ENCODE assay signal across 11 cellular contexts in genomic region chr17:8377422-8377821, GRCh38. TPM values are rescaled to one million over a fixed set of nuclear protein-coding genes. Genes with fewer than 3 reads are reported as not detected.
DNase-seq lines count a peak whose midpoint lies in the region; ATAC-seq and TF ChIP-seq lines count a peak whose summit lies in the region.
"Had no signal": no experiment of that assay in that cellular context is flagged by ENCODE, and none has a peak within 500 bp of the region (broad histone marks: within the 10 kb centered on the region; RNA-seq: fewer than 3 reads in every experiment).

No MANE protein-coding gene starts in this region.

- TF ChIP-seq RAD21 in HCT116 (IDR thresholded peaks at IDR 0.05; ENCODE audit: low read depth), result no peak

- H3K4me2 ChIP-seq in BLaER1 treated with 17β-estradiol and CSF1 and Interleukin-3, amounts not matched to agents 10 nM and 100 nM, result peak overlapping the region; percentile 78 to 98 (median 93); a peak in 18 of 22 replicates
- peak overlapping the region; percentile 87 for H3K4me2 ChIP-seq in HCT116 (ENCODE audit: low read length)
- no peak overlapping the region for H3K4me2 ChIP-seq in mesendoderm (ENCODE audit: low read length)

- peak overlapping the region in 1 of 10 experiments; percentile 76; a peak in 1 of 20 replicates for H3K4me3 ChIP-seq in BLaER1 treated with 17β-estradiol and CSF1 and Interleukin-3, amounts not matched to agents 10 nM and 100 nM
- H3K4me3 ChIP-seq in HCT116 (replicated peaks in 1 of 2; ENCODE audit: low read depth in 1 of 2, low read length in 2 of 2) (no peak overlapping the region), mesendoderm (ENCODE audit: low read length) (no peak overlapping the region)
- no peak overlapping the region for H3K4me3 ChIP-seq in naive thymus-derived CD4-positive, alpha-beta T cell (ENCODE audit: low read length)

- peak overlapping the region in 5 of 11 experiments; percentile 79 to 89 (median 81); a peak in 5 of 22 replicates for H3K27ac ChIP-seq in BLaER1 treated with 17β-estradiol and CSF1 and Interleukin-3, amounts not matched to agents 10 nM and 100 nM
- H3K27ac ChIP-seq in HCT116 (ENCODE audit: low read depth, low read length) (peak overlapping the region; percentile 80; the same call in 1 of the 2 replicates), mesendoderm (ENCODE audit: low read depth, low read length) (no peak overlapping the region)
- H3K27ac ChIP-seq in naive thymus-derived CD4-positive, alpha-beta T cell (ENCODE audit: low read depth, low read length), result peak overlapping the region; percentile 80

- H3K9me3 ChIP-seq in BLaER1 treated with 17β-estradiol and CSF1 and Interleukin-3, amounts not matched to agents 10 nM and 100 nM (replicated peaks in 1 of 11), result peaks cover 0 to 6% (median 0%) of the 10 kb centered on the region in 11 experiments; a peak in 2 of 22 replicates
- H3K9me3 ChIP-seq in HCT116 (ENCODE audit: control insufficient read depth in 1 of 2, insufficient read depth in 1 of 2, low read depth in 1 of 2, low read length in 2 of 2), result no peaks in the 10 kb centered on the region
- H3K9me3 ChIP-seq in naive thymus-derived CD4-positive, alpha-beta T cell (ENCODE audit: control insufficient read depth in 2 of 3, low read length in 3 of 3), result no peaks in the 10 kb centered on the region

- peaks cover 53 to 69% (median 57%) of the 10 kb centered on the region in 11 experiments for H3K36me3 ChIP-seq in BLaER1 treated with 17β-estradiol and CSF1 and Interleukin-3, amounts not matched to agents 10 nM and 100 nM
- H3K36me3 ChIP-seq in HCT116 (ENCODE audit: control insufficient read depth in 1 of 2, insufficient read depth in 2 of 2, low read length in 2 of 2) (peaks cover 38 to 52% of the 10 kb centered on the region in 2 experiments), mesendoderm (ENCODE audit: control insufficient read depth, insufficient read depth, low read length) (peaks cover 9% of the 10 kb centered on the region)
- H3K36me3 ChIP-seq in naive thymus-derived CD4-positive, alpha-beta T cell (ENCODE audit: control insufficient read depth in 2 of 3, insufficient read depth in 3 of 3, low read length in 3 of 3), result peaks cover 26 to 46% (median 36%) of the 10 kb centered on the region in 3 experiments

- POLR2A ChIA-PET in HCT116 (lab: Charles Lee), result interaction anchor here (0.6 to 2.1 kb wide), 4 partner anchors 16 to 290 kb away, joined by 3 to 5 read pairs (median 4); partner anchors contain the start of gene ALOX12B
- POLR2A ChIA-PET in naive thymus-derived CD4-positive, alpha-beta T cell (lab: Charles Lee), result interaction anchor here (0.6 to 1.3 kb wide), 5 partner anchors 14 to 232 kb away, joined by 3 to 6 read pairs (median 4); partner anchors contain the start of genes NDEL1 and SLC25A35

- peaks cover 44% of the 10 kb centered on the region for H3K79me2 ChIP-seq in HCT116 (ENCODE audit: insufficient read depth, low read length)
- H3K79me2 ChIP-seq in mesendoderm (ENCODE audit: control insufficient read depth, insufficient read depth, low read length), result peaks cover 25% of the 10 kb centered on the region

- H3K9ac ChIP-seq in BLaER1 treated with 17β-estradiol and CSF1 and Interleukin-3, amounts not matched to agents 10 nM and 100 nM, result peak overlapping the region; percentile 18 to 98 (median 88); a peak in 14 of 22 replicates
- H3K9ac ChIP-seq in HCT116 (ENCODE audit: low read length) (peak overlapping the region; percentile 75; the same call in 1 of the 2 replicates), mesendoderm (ENCODE audit: low read length) (no peak overlapping the region)

- H3K27me3 Mint-ChIP-seq in naive thymus-derived CD4-positive, alpha-beta T cell, result no peaks in the 10 kb centered on the region

- no peak overlapping the region for H2BK15ac ChIP-seq in mesendoderm (replicated peaks; ENCODE audit: low read depth)

- no peak overlapping the region for H3K23ac ChIP-seq in mesendoderm (ENCODE audit: low read length)

- no peaks in the 10 kb centered on the region for H3K9me3 Mint-ChIP-seq in activated naive CD4-positive, alpha-beta T cell treated with anti-CD3 and anti-CD28 coated beads, Interleukin-2, amount 50 U/mL, for 72 hours
- no peaks in the 10 kb centered on the region for H3K9me3 Mint-ChIP-seq in naive thymus-derived CD4-positive, alpha-beta T cell

- H2BK5ac ChIP-seq in mesendoderm (ENCODE audit: low read length), result no peak overlapping the region

- no peak for ATAC-seq in HCT116
- ATAC-seq in activated naive CD4-positive, alpha-beta T cell treated with anti-CD3 and anti-CD28 coated beads, Interleukin-2, amount 50 U/mL, for 72 hours, result no peak
- ATAC-seq in naive thymus-derived CD4-positive, alpha-beta T cell, result no peak
- no peak for ATAC-seq in GM18868 (IDR thresholded peaks at IDR 0.05; ENCODE audit: unreplicated experiment)

- H3K4ac ChIP-seq in mesendoderm (ENCODE audit: low read depth, low read length), result no peak overlapping the region

- intact Hi-C loops in HCT116 (cut with micrococcal nuclease), result loop anchor here (10.0 kb wide), 1 partner anchor 153 kb away; no protein-coding TSS in a partner anchor
- intact Hi-C loops in naive thymus-derived CD4-positive, alpha-beta T cell (cut with micrococcal nuclease), result loop anchor here in 1 of 2 donors (1.0 kb wide), 1 partner anchor 364 kb away; no protein-coding TSS in a partner anchor

- H3K79me1 ChIP-seq in mesendoderm (ENCODE audit: low read length), result peaks cover 4% of the 10 kb centered on the region

- H3K27me3 ChIP-seq in BLaER1 treated with 17β-estradiol and CSF1 and Interleukin-3, amounts not matched to agents 10 nM and 100 nM, result no peaks in the 10 kb centered on the region
- H3K27me3 ChIP-seq in HCT116 (ENCODE audit: insufficient read depth, low read length) (no peaks in the 10 kb centered on the region), mesendoderm (ENCODE audit: insufficient read depth, low read length, poor library complexity) (no peaks in the 10 kb centered on the region)
- H3K27me3 ChIP-seq in naive thymus-derived CD4-positive, alpha-beta T cell (ENCODE audit: control insufficient read depth in 2 of 2, insufficient read depth in 2 of 2, low read length in 2 of 2), result no peaks in the 10 kb centered on the region

- TF ChIP-seq POLR2A in HCT116 (IDR thresholded peaks at IDR 0.05; ENCODE audit: borderline replicate concordance, extremely low read depth, insufficient read depth, insufficient read length), result no peak

- no CpG with 5 or more reads among the region's 4 CpGs for WGBS in mesendoderm (ENCODE audit: extremely low coverage, insufficient coverage, low lambda C conversion rate)

- no peaks in the 10 kb centered on the region for H3K9me2 ChIP-seq in HCT116 (ENCODE audit: insufficient read depth)

- H3K4me1 Mint-ChIP-seq in naive thymus-derived CD4-positive, alpha-beta T cell, result peaks cover 36 to 70% (median 50%) of the 10 kb centered on the region in 7 donors

- H2AK5ac ChIP-seq in mesendoderm (ENCODE audit: low read length), result no peak overlapping the region

- no peak overlapping the region for H4K5ac ChIP-seq in mesendoderm (ENCODE audit: low read length)

- H3K27ac Mint-ChIP-seq in activated naive CD4-positive, alpha-beta T cell treated with anti-CD3 and anti-CD28 coated beads, Interleukin-2, amount 50 U/mL, for 72 hours, result peak overlapping the region; percentile 86 to 88
- peak overlapping the region in 7 of 9 donors; percentile 43 to 94 (median 91) for H3K27ac Mint-ChIP-seq in naive thymus-derived CD4-positive, alpha-beta T cell

- H3K18ac ChIP-seq in mesendoderm (ENCODE audit: low read length), result no peak overlapping the region

- no peak overlapping the region for H2BK120ac ChIP-seq in mesendoderm (ENCODE audit: low read depth, low read length)

- CTCF ChIA-PET in HCT116 (lab: Charles Lee), result interaction anchor here (1.2 to 1.8 kb wide), 3 partner anchors 317 to 408 kb away, joined by 3 to 7 read pairs (median 4); no protein-coding TSS in a partner anchor
- CTCF ChIA-PET in naive thymus-derived CD4-positive, alpha-beta T cell (lab: Charles Lee), result interaction anchor here (0.8 to 1.2 kb wide), 3 partner anchors 8 to 16 kb away, joined by 3 to 4 read pairs (median 4); no protein-coding TSS in a partner anchor

- TF ChIP-seq CTCF in HCT116 (IDR thresholded peaks at IDR 0.05 in 2 of 3, conservative IDR thresholded peaks at IDR 0.05 in 1 of 3; ENCODE audit: borderline replicate concordance in 1 of 3, insufficient read depth in 1 of 3, low read depth in 2 of 3, low read length in 2 of 3), result no peak

- no peak overlapping the region for H2AFZ ChIP-seq in HCT116 (ENCODE audit: low read depth, low read length, poor library complexity, severe bottlenecking)

- RAD21 ChIA-PET in HCT116 (lab: Charles Lee; ENCODE audit: low non-redundant PET in 1 of 2, low total read pairs in 2 of 2, uncharacterized antibody in 2 of 2, unreplicated experiment in 2 of 2), result no interaction called here

- BruUV-seq in HCT116 (replicated peaks; lab: Mats Ljungman, UMichigan), result no TSS peak

- no peak overlapping the region for H3K56ac ChIP-seq in mesendoderm (ENCODE audit: low read length)

- peaks cover 58 to 68% (median 65%) of the 10 kb centered on the region in 10 experiments for H3K4me1 ChIP-seq in BLaER1 treated with 17β-estradiol and CSF1 and Interleukin-3, amounts not matched to agents 10 nM and 100 nM
- H3K4me1 ChIP-seq in HCT116 (ENCODE audit: control insufficient read depth in 1 of 2, insufficient read depth in 2 of 2, low read length in 2 of 2), result peaks cover 24 to 52% of the 10 kb centered on the region in 2 experiments; a peak in 3 of 4 replicates
- peaks cover 35 to 39% of the 10 kb centered on the region in 2 donors for H3K4me1 ChIP-seq in naive thymus-derived CD4-positive, alpha-beta T cell (ENCODE audit: control insufficient read depth in 2 of 2, insufficient read depth in 2 of 2, low read length in 2 of 2)
- peaks cover 1% of the 10 kb centered on the region for H3K4me1 ChIP-seq in mesendoderm (ENCODE audit: control insufficient read depth, low read depth, low read length)

- H4K20me1 ChIP-seq in BLaER1 treated with 17β-estradiol and CSF1 and Interleukin-3, amounts not matched to agents 10 nM and 100 nM, result peaks cover 48 to 58% (median 55%) of the 10 kb centered on the region in 11 experiments
- H4K20me1 ChIP-seq in HCT116 (ENCODE audit: insufficient read depth), result peaks cover 29% of the 10 kb centered on the region; the same call in 1 of the 2 replicates

- DNase-seq in HCT116 (ENCODE audit: low read depth, low spot score) (no peak), mesendoderm (no peak), DMS153 treated with DMSO at 0.1 percent for 48 hours (lab: John Stamatoyannopoulos, UW; ENCODE audit: unreplicated experiment) (no peak), mucosa of gallbladder (ENCODE audit: low spot score) (no peak)
- DNase-seq in activated naive CD4-positive, alpha-beta T cell treated with anti-CD3 and anti-CD28 coated beads, Interleukin-2, amount 50 U/mL, for 72 hours (ENCODE audit: low spot score in 2 of 2), result no peak
- DNase-seq in naive thymus-derived CD4-positive, alpha-beta T cell, result no peak
- DNase-seq: NCI-H2171 had no signal

- peaks cover 44 to 47% of the 10 kb centered on the region in 2 donors for H3K36me3 Mint-ChIP-seq in activated naive CD4-positive, alpha-beta T cell treated with anti-CD3 and anti-CD28 coated beads, Interleukin-2, amount 50 U/mL, for 72 hours
- H3K36me3 Mint-ChIP-seq in naive thymus-derived CD4-positive, alpha-beta T cell, result peaks cover 0 to 35% (median 28%) of the 10 kb centered on the region in 5 donors

- peak overlapping the region in 8 of 10 donors; percentile 82 to 96 (median 90) for H3K4me3 Mint-ChIP-seq in naive thymus-derived CD4-positive, alpha-beta T cell

- H4K8ac ChIP-seq in mesendoderm (ENCODE audit: low read depth, low read length), result no peak overlapping the region

RNA-seq across cellular contexts. Expression of gene RPL26, which starts 5.6 kb away (rescaled TPM):
- total RNA-seq in HCT116 (2021; ENCODE audit: unreplicated experiment) (2,603 TPM), mucosa of gallbladder (1,147 TPM)
- 6,155 and 6,671 TPM in 2 replicates for polyA plus RNA-seq in HCT116 (2012)
- 1,000 to 10,000 TPM; 2,907 to 3,757 TPM for total RNA-seq in activated naive CD4-positive, alpha-beta T cell treated with anti-CD3 and anti-CD28 coated beads, Interleukin-2, amount 50 U/mL, for 72 hours
- total RNA-seq in naive thymus-derived CD4-positive, alpha-beta T cell, result 1,000 to 10,000 TPM; 2,029 to 3,298 (median 3,039) TPM
- 1,000 to 10,000 TPM; 1,965 to 2,128 TPM for polyA plus RNA-seq in naive thymus-derived CD4-positive, alpha-beta T cell
- polyA plus RNA-seq in mesendoderm (2013, experiment 1 of 2), result 6,705 TPM
- polyA plus RNA-seq in mesendoderm (2013, experiment 2 of 2), result 6,705 TPM

RNA-seq across cellular contexts. Expression of gene RNF222, which starts 20.2 kb away (rescaled TPM):
- not detected for total RNA-seq in HCT116 (2021; ENCODE audit: unreplicated experiment)
- 0.01 TPM in 1 of 2 replicates, not detected in the other for polyA plus RNA-seq in HCT116 (2012)
- total RNA-seq in activated naive CD4-positive, alpha-beta T cell treated with anti-CD3 and anti-CD28 coated beads, Interleukin-2, amount 50 U/mL, for 72 hours, result under 1 TPM; 0.18 to 0.21 TPM
- 1 to 10 TPM in 1 of 5 experiments, under 1 TPM in 3, not detected in 1; 0.13 to 1.7 (median 0.52) TPM for total RNA-seq in naive thymus-derived CD4-positive, alpha-beta T cell
- under 1 TPM; 0.16 to 0.35 TPM for polyA plus RNA-seq in naive thymus-derived CD4-positive, alpha-beta T cell
- 0.08 TPM for polyA plus RNA-seq in mesendoderm (2013, experiment 1 of 2)
- polyA plus RNA-seq in mesendoderm (2013, experiment 2 of 2), result 0.08 TPM
- not detected for total RNA-seq in mucosa of gallbladder
- total RNA-seq: activated CD8-positive, alpha-beta memory T cell treated with anti-CD3 and anti-CD28 coated beads for 36 hours; liver had no signal
- polyA plus RNA-seq: liver had no signal

RNA-seq across cellular contexts. Expression of gene ODF4, which starts 37.8 kb away (rescaled TPM):
- total RNA-seq in HCT116 (2021; ENCODE audit: unreplicated experiment), result not detected
- not detected in 2 replicates for polyA plus RNA-seq in HCT116 (2012)
- not detected for total RNA-seq in activated naive CD4-positive, alpha-beta T cell treated with anti-CD3 and anti-CD28 coated beads, Interleukin-2, amount 50 U/mL, for 72 hours
- total RNA-seq in naive thymus-derived CD4-positive, alpha-beta T cell, result not detected
- not detected for polyA plus RNA-seq in naive thymus-derived CD4-positive, alpha-beta T cell
- polyA plus RNA-seq in mesendoderm (2013, experiment 1 of 2), result not detected
- not detected for polyA plus RNA-seq in mesendoderm (2013, experiment 2 of 2)
- total RNA-seq in mucosa of gallbladder, result not detected
- total RNA-seq: activated CD8-positive, alpha-beta memory T cell treated with anti-CD3 and anti-CD28 coated beads for 36 hours; liver had no signal
- polyA plus RNA-seq: liver had no signal

RNA-seq across cellular contexts. Expression of gene NDEL1, which starts 58.3 kb away (rescaled TPM):
- 39.2 TPM for total RNA-seq in HCT116 (2021; ENCODE audit: unreplicated experiment)
- polyA plus RNA-seq in HCT116 (2012), result 28.8 and 29.8 TPM in 2 replicates
- 10 to 100 TPM; 68.1 to 72.4 TPM for total RNA-seq in activated naive CD4-positive, alpha-beta T cell treated with anti-CD3 and anti-CD28 coated beads, Interleukin-2, amount 50 U/mL, for 72 hours
- total RNA-seq in naive thymus-derived CD4-positive, alpha-beta T cell, result 100 to 1,000 TPM in 4 of 5 experiments, 10 to 100 TPM in 1; 72.6 to 274 (median 116) TPM
- polyA plus RNA-seq in naive thymus-derived CD4-positive, alpha-beta T cell, result 10 to 100 TPM; 53.7 to 73.2 TPM
- 34.4 TPM for polyA plus RNA-seq in mesendoderm (2013, experiment 1 of 2)
- 34.5 TPM for polyA plus RNA-seq in mesendoderm (2013, experiment 2 of 2)
- 60.0 TPM for total RNA-seq in mucosa of gallbladder
